1 cellular context compared by ENCODE assay signal in the genomic region with DNA sequence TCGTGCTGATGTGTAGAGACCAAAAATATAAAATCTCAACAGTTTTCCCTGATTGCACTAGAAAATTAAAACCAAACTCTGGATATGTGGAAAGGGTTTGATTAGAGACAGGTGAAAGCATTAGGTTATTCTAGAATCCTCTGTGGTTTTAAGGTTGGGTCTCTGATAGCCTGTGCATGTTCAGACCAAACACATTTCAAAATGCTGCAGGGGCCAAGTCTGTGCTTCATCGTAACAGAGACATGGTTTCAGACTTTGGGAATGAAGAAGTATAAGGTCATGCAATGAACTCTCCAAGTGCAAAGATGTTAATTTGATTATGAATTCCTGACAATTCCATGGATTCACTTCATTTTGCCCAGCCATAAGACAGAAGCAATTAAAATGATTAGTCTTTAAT.
TF ChIP-seq lines count a peak whose summit lies in the region.

No MANE protein-coding gene starts in this region.

TF ChIP-seq in K562, 482 proteins besides CTCF, POLR2A, EP300 and RAD21 (continued from another document):
- TF ChIP-seq, protein P1, sequence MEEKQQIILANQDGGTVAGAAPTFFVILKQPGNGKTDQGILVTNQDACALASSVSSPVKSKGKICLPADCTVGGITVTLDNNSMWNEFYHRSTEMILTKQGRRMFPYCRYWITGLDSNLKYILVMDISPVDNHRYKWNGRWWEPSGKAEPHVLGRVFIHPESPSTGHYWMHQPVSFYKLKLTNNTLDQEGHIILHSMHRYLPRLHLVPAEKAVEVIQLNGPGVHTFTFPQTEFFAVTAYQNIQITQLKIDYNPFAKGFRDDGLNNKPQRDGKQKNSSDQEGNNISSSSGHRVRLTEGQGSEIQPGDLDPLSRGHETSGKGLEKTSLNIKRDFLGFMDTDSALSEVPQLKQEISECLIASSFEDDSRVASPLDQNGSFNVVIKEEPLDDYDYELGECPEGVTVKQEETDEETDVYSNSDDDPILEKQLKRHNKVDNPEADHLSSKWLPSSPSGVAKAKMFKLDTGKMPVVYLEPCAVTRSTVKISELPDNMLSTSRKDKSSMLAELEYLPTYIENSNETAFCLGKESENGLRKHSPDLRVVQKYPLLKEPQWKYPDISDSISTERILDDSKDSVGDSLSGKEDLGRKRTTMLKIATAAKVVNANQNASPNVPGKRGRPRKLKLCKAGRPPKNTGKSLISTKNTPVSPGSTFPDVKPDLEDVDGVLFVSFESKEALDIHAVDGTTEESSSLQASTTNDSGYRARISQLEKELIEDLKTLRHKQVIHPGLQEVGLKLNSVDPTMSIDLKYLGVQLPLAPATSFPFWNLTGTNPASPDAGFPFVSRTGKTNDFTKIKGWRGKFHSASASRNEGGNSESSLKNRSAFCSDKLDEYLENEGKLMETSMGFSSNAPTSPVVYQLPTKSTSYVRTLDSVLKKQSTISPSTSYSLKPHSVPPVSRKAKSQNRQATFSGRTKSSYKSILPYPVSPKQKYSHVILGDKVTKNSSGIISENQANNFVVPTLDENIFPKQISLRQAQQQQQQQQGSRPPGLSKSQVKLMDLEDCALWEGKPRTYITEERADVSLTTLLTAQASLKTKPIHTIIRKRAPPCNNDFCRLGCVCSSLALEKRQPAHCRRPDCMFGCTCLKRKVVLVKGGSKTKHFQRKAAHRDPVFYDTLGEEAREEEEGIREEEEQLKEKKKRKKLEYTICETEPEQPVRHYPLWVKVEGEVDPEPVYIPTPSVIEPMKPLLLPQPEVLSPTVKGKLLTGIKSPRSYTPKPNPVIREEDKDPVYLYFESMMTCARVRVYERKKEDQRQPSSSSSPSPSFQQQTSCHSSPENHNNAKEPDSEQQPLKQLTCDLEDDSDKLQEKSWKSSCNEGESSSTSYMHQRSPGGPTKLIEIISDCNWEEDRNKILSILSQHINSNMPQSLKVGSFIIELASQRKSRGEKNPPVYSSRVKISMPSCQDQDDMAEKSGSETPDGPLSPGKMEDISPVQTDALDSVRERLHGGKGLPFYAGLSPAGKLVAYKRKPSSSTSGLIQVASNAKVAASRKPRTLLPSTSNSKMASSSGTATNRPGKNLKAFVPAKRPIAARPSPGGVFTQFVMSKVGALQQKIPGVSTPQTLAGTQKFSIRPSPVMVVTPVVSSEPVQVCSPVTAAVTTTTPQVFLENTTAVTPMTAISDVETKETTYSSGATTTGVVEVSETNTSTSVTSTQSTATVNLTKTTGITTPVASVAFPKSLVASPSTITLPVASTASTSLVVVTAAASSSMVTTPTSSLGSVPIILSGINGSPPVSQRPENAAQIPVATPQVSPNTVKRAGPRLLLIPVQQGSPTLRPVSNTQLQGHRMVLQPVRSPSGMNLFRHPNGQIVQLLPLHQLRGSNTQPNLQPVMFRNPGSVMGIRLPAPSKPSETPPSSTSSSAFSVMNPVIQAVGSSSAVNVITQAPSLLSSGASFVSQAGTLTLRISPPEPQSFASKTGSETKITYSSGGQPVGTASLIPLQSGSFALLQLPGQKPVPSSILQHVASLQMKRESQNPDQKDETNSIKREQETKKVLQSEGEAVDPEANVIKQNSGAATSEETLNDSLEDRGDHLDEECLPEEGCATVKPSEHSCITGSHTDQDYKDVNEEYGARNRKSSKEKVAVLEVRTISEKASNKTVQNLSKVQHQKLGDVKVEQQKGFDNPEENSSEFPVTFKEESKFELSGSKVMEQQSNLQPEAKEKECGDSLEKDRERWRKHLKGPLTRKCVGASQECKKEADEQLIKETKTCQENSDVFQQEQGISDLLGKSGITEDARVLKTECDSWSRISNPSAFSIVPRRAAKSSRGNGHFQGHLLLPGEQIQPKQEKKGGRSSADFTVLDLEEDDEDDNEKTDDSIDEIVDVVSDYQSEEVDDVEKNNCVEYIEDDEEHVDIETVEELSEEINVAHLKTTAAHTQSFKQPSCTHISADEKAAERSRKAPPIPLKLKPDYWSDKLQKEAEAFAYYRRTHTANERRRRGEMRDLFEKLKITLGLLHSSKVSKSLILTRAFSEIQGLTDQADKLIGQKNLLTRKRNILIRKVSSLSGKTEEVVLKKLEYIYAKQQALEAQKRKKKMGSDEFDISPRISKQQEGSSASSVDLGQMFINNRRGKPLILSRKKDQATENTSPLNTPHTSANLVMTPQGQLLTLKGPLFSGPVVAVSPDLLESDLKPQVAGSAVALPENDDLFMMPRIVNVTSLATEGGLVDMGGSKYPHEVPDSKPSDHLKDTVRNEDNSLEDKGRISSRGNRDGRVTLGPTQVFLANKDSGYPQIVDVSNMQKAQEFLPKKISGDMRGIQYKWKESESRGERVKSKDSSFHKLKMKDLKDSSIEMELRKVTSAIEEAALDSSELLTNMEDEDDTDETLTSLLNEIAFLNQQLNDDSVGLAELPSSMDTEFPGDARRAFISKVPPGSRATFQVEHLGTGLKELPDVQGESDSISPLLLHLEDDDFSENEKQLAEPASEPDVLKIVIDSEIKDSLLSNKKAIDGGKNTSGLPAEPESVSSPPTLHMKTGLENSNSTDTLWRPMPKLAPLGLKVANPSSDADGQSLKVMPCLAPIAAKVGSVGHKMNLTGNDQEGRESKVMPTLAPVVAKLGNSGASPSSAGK (IDR thresholded peaks at IDR 0.05): no peak
- TF ChIP-seq SIRT6 (IDR thresholded peaks at IDR 0.05; ENCODE audit: low read depth, low read length): no peak
- no peak for TF ChIP-seq FOXJ2 (tag; IDR thresholded peaks at IDR 0.05)
- no peak for TF ChIP-seq TEAD1 (CRISPR knock-in tag; IDR thresholded peaks at IDR 0.05)
- TF ChIP-seq SREBF1 (IDR thresholded peaks at IDR 0.05; ENCODE audit: borderline replicate concordance, low read depth, low read length): no peak
